ENCODE assay signal across 16 cellular contexts in the genomic region with DNA sequence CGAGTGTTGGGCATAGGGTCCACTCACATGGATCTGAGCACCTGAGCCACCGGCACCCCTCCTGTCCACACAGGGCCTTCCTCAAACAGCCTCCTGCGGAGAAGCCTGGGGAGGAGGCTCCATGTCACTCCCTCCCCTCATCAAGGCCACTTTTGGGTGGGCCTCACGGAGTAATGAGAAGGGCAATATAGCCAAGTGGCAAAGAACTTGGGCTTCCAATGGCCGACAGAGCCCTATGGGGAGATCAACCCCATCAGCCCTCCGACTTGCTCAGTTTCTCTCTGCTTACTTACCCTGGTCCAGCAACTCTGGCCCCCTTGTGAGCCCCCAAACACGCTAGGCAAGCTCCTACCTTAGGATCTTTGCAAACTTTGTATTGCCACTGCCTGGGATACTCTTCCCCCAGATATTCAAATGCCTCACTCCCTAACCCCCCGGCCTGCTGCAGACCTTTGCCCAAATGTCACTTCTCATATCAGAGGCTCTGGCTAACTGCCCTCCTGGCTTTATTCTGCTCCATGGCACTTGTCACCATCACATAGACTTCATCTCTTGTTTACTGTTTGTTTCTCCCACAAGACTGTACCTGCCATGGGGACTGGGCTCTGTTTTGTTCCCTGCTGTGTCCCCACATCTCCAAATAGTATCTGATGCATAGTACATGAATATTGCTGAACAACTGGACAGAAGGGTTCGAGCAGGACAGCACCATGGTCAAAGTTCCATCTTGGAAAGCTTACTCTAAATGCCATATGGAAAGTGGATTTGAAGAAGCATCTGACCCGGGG.
"Had no signal": no experiment of that assay in that cellular context is flagged by ENCODE, and none has a peak within 500 bp of the region (broad histone marks: within the 10 kb centered on the region; RNA-seq: fewer than 3 reads in every experiment).

No MANE protein-coding gene starts in this region.

- H3K27ac ChIP-seq: cardiac muscle cell, esophagus squamous epithelium, suprapubic skin, upper lobe of right lung had no signal

- DNase-seq: activated CD4-positive, alpha-beta T cell treated with anti-CD3 and anti-CD28 coated beads for 48 hours; activated gamma-delta T cell; esophagus squamous epithelium; kidney glomerular epithelial cell; midbrain; stimulated activated CD4-positive, alpha-beta T cell treated with anti-CD3 and anti-CD28 coated beads, Interleukin-15, amount 100 ng/mL, for 24 hours; stimulated activated CD4-positive, alpha-beta T cell treated with anti-CD3 and anti-CD28 coated beads, Interleukin-4, amount 100 ng/mL, for 4 hours; stimulated activated CD8-positive, alpha-beta memory T cell treated with anti-CD3 and anti-CD28 coated beads, Interleukin-4, amount 100 ng/mL, for 48 hours; stimulated activated naive CD8-positive, alpha-beta T cell treated with anti-CD3 and anti-CD28 coated beads, Interleukin-15, Interleukin-2, amounts not matched to agents 100 U/mL and 50 U/mL, for 24 hours; T-helper 17 cell; upper lobe of right lung had no signal

- H3K4me1 ChIP-seq: suprapubic skin, upper lobe of right lung had no signal

- H3K9me3 ChIP-seq: esophagus squamous epithelium, suprapubic skin, upper lobe of right lung had no signal

- ATAC-seq: activated naive CD4-positive, alpha-beta T cell treated with anti-CD3 and anti-CD28 coated beads, Interleukin-2, amount 50 U/mL, for 72 hours; stimulated activated naive CD8-positive, alpha-beta T cell treated with anti-CD3 and anti-CD28 coated beads, Interleukin-15, Interleukin-2, amounts not matched to agents 100 U/mL and 50 U/mL, for 24 hours; T-helper 17 cell; upper lobe of right lung; WTC11 had no signal

- H3K27me3 ChIP-seq: cardiac muscle cell, esophagus squamous epithelium, suprapubic skin, upper lobe of right lung had no signal

- H3K4me3 ChIP-seq: cardiac muscle cell, esophagus squamous epithelium, lung, suprapubic skin, upper lobe of right lung had no signal

- H3K36me3 ChIP-seq: cardiac muscle cell, esophagus squamous epithelium, suprapubic skin, upper lobe of right lung had no signal
